11 cellular contexts compared by ENCODE assay signal in genomic region chr15:100241572-100242479, GRCh38.
A peak's percentile ranks its signal among the peaks of the same experiment; 100 is the strongest.
DNase-seq lines count a peak whose midpoint lies in the region; TF ChIP-seq lines count a peak whose summit lies in the region.
"Had no signal": no experiment of that assay in that cellular context is flagged by ENCODE, and none has a peak within 500 bp of the region (broad histone marks: within the 10 kb centered on the region; RNA-seq: fewer than 3 reads in every experiment).

No MANE protein-coding gene starts in this region.

- H3K27me3 ChIP-seq in breast epithelium (no peaks in the 10 kb centered on the region), ascending aorta (no peaks in the 10 kb centered on the region), thyroid gland (no peaks in the 10 kb centered on the region)

- POLR2A ChIA-PET in MCF 10A (lab: Yijun Ruan, JAX): interaction anchor here (1.8 kb wide), 1 partner anchor 42 kb away, joined by 6 read pairs; no protein-coding TSS in a partner anchor

- H3K9me3 ChIP-seq in breast epithelium (no peaks in the 10 kb centered on the region), ascending aorta (no peaks in the 10 kb centered on the region), thyroid gland (no peaks in the 10 kb centered on the region)

- peaks cover 6% of the 10 kb centered on the region for H3K36me3 Mint-ChIP-seq in MCF 10A (ENCODE audit: insufficient read depth, unreplicated experiment)
- peaks cover 65% of the 10 kb centered on the region for H3K36me3 Mint-ChIP-seq in mesothelial cell of epicardium

- H3K27ac ChIP-seq in breast epithelium (no peak overlapping the region), ascending aorta (peak overlapping the region; percentile 67 to 70), thyroid gland (peak overlapping the region in 1 of 3 donors; percentile 27)

- peaks cover 0 to 3% of the 10 kb centered on the region in 2 donors for H3K4me1 ChIP-seq in breast epithelium
- peaks cover 5 to 30% of the 10 kb centered on the region in 2 donors for H3K4me1 ChIP-seq in ascending aorta
- peaks cover 14 to 36% of the 10 kb centered on the region in 2 donors for H3K4me1 ChIP-seq in thyroid gland

- H3K4me3 ChIP-seq in breast epithelium (no peak overlapping the region), ascending aorta (peak overlapping the region; percentile 3 to 37), thyroid gland (replicated peaks in 1 of 3) (no peak overlapping the region)

- CTCF ChIA-PET in MCF 10A (lab: Yijun Ruan, JAX): no interaction called here

- no peaks in the 10 kb centered on the region for H3K27me3 Mint-ChIP-seq in MCF 10A (ENCODE audit: insufficient read depth, unreplicated experiment)
- H3K27me3 Mint-ChIP-seq in mesothelial cell of epicardium (ENCODE audit: low read depth): no peaks in the 10 kb centered on the region
- H3K27me3 Mint-ChIP-seq: B cell; dendritic cell treated with granulocyte-macrophage colony-stimulating factor and Interleukin-4, amounts not matched to agents 40 ng/mL and 50 ng/mL, for 4 days had no signal

- peak overlapping the region; percentile 20 for H3K27ac Mint-ChIP-seq in MCF 10A (ENCODE audit: low read depth, unreplicated experiment)
- no peak overlapping the region for H3K27ac Mint-ChIP-seq in mesothelial cell of epicardium
- H3K27ac Mint-ChIP-seq: B cell; dendritic cell treated with granulocyte-macrophage colony-stimulating factor and Interleukin-4, amounts not matched to agents 40 ng/mL and 50 ng/mL, for 4 days had no signal

- intact Hi-C loops in MCF 10A (cut with micrococcal nuclease) (no loop called here), breast epithelium (cut with DNase I; ENCODE audit: low total_unique reads) (no loop called here), ascending aorta (cut with DNase I) (loop anchor here (2.0 to 5.0 kb wide), 5 partner anchors 65 to 313 kb away; partner anchors contain the start of gene ADAMTS17), thyroid gland (cut with DNase I) (no loop called here)

- H3K9me3 Mint-ChIP-seq in MCF 10A (ENCODE audit: unreplicated experiment) (peaks cover 10% of the 10 kb centered on the region), mesothelial cell of epicardium (peaks cover 10% of the 10 kb centered on the region)

- peaks cover 8% of the 10 kb centered on the region for H3K4me1 Mint-ChIP-seq in MCF 10A (ENCODE audit: insufficient read depth, unreplicated experiment)
- H3K4me1 Mint-ChIP-seq in mesothelial cell of epicardium: peaks cover 2% of the 10 kb centered on the region
- H3K4me1 Mint-ChIP-seq: B cell had no signal

- 73 to 84% methylated on average over 20 of the region's 20 CpGs for WGBS in thyroid gland, 2 donors

- H3K4me3 Mint-ChIP-seq in MCF 10A (ENCODE audit: unreplicated experiment): no peak overlapping the region
- no peak overlapping the region for H3K4me3 Mint-ChIP-seq in mesothelial cell of epicardium
- H3K4me3 Mint-ChIP-seq: B cell; dendritic cell treated with granulocyte-macrophage colony-stimulating factor and Interleukin-4, amounts not matched to agents 40 ng/mL and 50 ng/mL, for 4 days had no signal

- no TSS peak for BruUV-seq in MCF 10A (replicated peaks; lab: Mats Ljungman, UMichigan)

- no peaks in the 10 kb centered on the region for H3K36me3 ChIP-seq in breast epithelium
- H3K36me3 ChIP-seq in ascending aorta: no peaks in the 10 kb centered on the region
- H3K36me3 ChIP-seq in thyroid gland: no peaks in the 10 kb centered on the region

- TF ChIP-seq POLR2A in breast epithelium (IDR thresholded peaks at IDR 0.05): no peak
- TF ChIP-seq POLR2A in thyroid gland (IDR thresholded peaks at IDR 0.05): no peak

- TF ChIP-seq CTCF in MCF 10A (IDR thresholded peaks at IDR 0.05; ENCODE audit: unreplicated experiment): no peak
- no peak for TF ChIP-seq CTCF in breast epithelium (IDR thresholded peaks at IDR 0.05)
- TF ChIP-seq CTCF in ascending aorta (IDR thresholded peaks at IDR 0.05): peak in 1 of 3 experiments; percentile 7
- TF ChIP-seq CTCF in thyroid gland (IDR thresholded peaks at IDR 0.05): no peak
- no peak for TF ChIP-seq CTCF in mesothelial cell of epicardium (IDR thresholded peaks at IDR 0.05; ENCODE audit: unreplicated experiment)

- peak; percentile 73 for DNase-seq in MCF 10A (ENCODE audit: unreplicated experiment)
- DNase-seq in breast epithelium (ENCODE audit: low spot score in 2 of 2): no peak
- DNase-seq in ascending aorta (ENCODE audit: low spot score in 2 of 2): peak in 1 of 2 donors; percentile 80
- peak; percentile 58 for DNase-seq in iPS-NIHi7 (ENCODE audit: extremely low spot score)
- peak; percentile 45 to 50 for DNase-seq in thyroid gland
- DNase-seq in stimulated activated CD4-positive, alpha-beta T cell treated with anti-CD3 and anti-CD28 coated beads, Interleukin-15, amount 100 ng/mL, for 24 hours: no peak
- DNase-seq in NCI-H524 (lab: John Stamatoyannopoulos, UW): no peak
- DNase-seq in mesothelial cell of epicardium (ENCODE audit: low spot score in 2 of 2, unreplicated experiment in 2 of 2): no peak
- DNase-seq: NCI-H1694 treated with DMSO at 0.1 percent for 48 hours had no signal

Comparison
In these comparisons a context has a peak if more than half of its experiments do, and no peak if none do; other contexts are left out.
1. DNase-seq: peak in MCF 10A (single experiment), iPS-NIHi7 (single experiment) and thyroid gland (2 of 2); none in breast epithelium (0 of 2), stimulated activated CD4-positive, alpha-beta T cell treated with anti-CD3 and anti-CD28 coated beads, Interleukin-15, amount 100 ng/mL, for 24 hours (single experiment), NCI-H524 (0 of 2) and mesothelial cell of epicardium (0 of 2).
2. H3K27ac ChIP-seq: peak in ascending aorta (2 of 2); none in breast epithelium (0 of 2).
3. H3K4me3 ChIP-seq: peak in ascending aorta (2 of 2); none in breast epithelium (0 of 3) and thyroid gland (0 of 3).